ENCODE assay signal across 8 cellular contexts in the genomic region with DNA sequence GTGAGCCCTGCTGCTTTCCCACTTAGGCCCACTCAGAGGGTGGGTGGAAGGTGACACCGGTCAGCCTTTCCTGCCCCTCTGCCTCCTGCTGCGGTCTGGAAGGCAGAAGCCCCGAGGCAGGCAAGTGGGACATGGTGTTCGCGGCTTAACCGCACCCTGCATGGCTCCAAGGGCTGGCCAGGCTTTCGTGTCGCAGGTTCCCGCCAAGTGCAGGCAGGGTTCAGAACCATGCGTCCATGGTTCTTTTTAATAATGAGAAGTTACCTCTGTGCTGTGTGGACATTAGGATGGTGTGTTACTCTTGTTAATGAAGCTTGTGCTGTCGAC. TPM values are rescaled to one million over a fixed set of nuclear protein-coding genes. Genes with fewer than 3 reads are reported as not detected.
DNase-seq lines count a peak whose midpoint lies in the region; ATAC-seq and TF ChIP-seq lines count a peak whose summit lies in the region.

No MANE protein-coding gene starts in this region.

- H3K27ac ChIP-seq in brain microvascular endothelial cell = peak overlapping the region; percentile 67

- intact Hi-C loops in posterior vena cava (cut with DNase I) = loop anchor here in 1 of 2 donors (10.0 kb wide), 1 partner anchor 55 kb away; no protein-coding TSS in a partner anchor

- H3K27me3 ChIP-seq in brain microvascular endothelial cell (replicated peaks) (no peaks in the 10 kb centered on the region), mucosa of stomach (ENCODE audit: control insufficient read depth, insufficient read depth, low read length) (no peaks in the 10 kb centered on the region)

- no peak for TF ChIP-seq CTCF in brain microvascular endothelial cell (IDR thresholded peaks at IDR 0.05; ENCODE audit: low read depth, low read length, missing control alignments)

- H3K36me3 ChIP-seq in brain microvascular endothelial cell (replicated peaks) (no peaks in the 10 kb centered on the region), mucosa of stomach (ENCODE audit: control insufficient read depth, insufficient read depth, low read length) (no peaks in the 10 kb centered on the region)

- H3K4me3 ChIP-seq in brain microvascular endothelial cell (ENCODE audit: low read depth, low read length) = peak overlapping the region; percentile 69
- H3K4me3 ChIP-seq in mucosa of stomach (ENCODE audit: low read length) = peak overlapping the region; percentile 55

- ATAC-seq in GM18511 (IDR thresholded peaks at IDR 0.05; ENCODE audit: unreplicated experiment) (peak; percentile 28), HG03175 (IDR thresholded peaks at IDR 0.05; ENCODE audit: unreplicated experiment) (peak; percentile 23)

- no peaks in the 10 kb centered on the region for H3K9me3 ChIP-seq in mucosa of stomach (ENCODE audit: control insufficient read depth, low read length)

- in situ Hi-C loops in brain microvascular endothelial cell (cut with HindIII; ENCODE audit: low pct_ligation_motif_present, low sequenced_read_pairs) = no loop called here

- peak overlapping the region; percentile 45 for H3K9ac ChIP-seq in mucosa of stomach (ENCODE audit: low read length)

- DNase-seq in brain microvascular endothelial cell (no peak), pons (ENCODE audit: low spot score) (no peak), posterior vena cava (ENCODE audit: low spot score) (no peak), SW480 (ENCODE audit: low spot score) (no peak)
- no peak for DNase-seq in activated CD8-positive, alpha-beta memory T cell treated with anti-CD3 and anti-CD28 coated beads, Interleukin-2, amount 50 U/mL, for 4 hours

- H3K4me1 ChIP-seq in mucosa of stomach (ENCODE audit: control insufficient read depth, insufficient read depth, low read length) = peaks cover 9% of the 10 kb centered on the region

RNA-seq across cellular contexts. Expression of gene DGKH, which starts 1.0 kb away (rescaled TPM):
- total RNA-seq in posterior vena cava = 10 to 100 TPM; 15.0 to 29.4 TPM
